ENCODE assay signal across 8 cellular contexts in the genomic region with DNA sequence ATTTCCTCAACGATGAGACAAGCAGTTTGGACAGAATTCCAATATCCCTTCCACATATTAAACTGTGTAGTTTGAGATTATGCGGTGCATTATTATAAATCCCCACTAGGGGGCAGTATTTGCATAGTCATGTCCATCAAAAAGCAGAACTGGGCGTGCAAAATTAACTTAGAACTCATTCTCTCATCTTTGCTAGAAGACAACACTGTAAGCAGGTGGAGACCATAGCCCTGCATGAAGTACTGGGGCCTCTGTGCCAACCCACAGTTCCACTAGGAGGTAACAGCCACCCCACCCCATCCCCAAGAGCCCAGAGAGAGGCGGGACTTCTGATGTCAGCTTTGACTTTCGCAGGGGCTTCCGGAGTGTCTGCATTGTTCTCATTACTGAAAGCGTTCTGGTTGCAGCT.
DNase-seq lines count a peak whose midpoint lies in the region; FAIRE-seq and TF ChIP-seq lines count a peak whose summit lies in the region.

No MANE protein-coding gene starts in this region.

- H3K27ac ChIP-seq in KMS-11 (no peak overlapping the region), mammary epithelial cell (ENCODE audit: insufficient read depth, low read depth, low read length) (no peak overlapping the region), kidney (ENCODE audit: low read depth in 2 of 2, low read length in 2 of 2) (no peak overlapping the region)

- H3K4me2 ChIP-seq in KMS-11 (no peak overlapping the region), mammary epithelial cell (ENCODE audit: insufficient read depth, low read depth, low read length) (no peak overlapping the region)

- 51% methylated on average over 7 of the region's 7 CpGs for WGBS in mammary epithelial cell (ENCODE audit: low coverage, missing lambda C conversion rate)

- H3K9ac ChIP-seq in KMS-11, result no peak overlapping the region
- H3K9ac ChIP-seq in mammary epithelial cell (ENCODE audit: insufficient read depth, low read length), result no peak overlapping the region
- H3K9ac ChIP-seq in kidney (ENCODE audit: low read length in 2 of 2), result no peak overlapping the region

- no peaks in the 10 kb centered on the region for H3K36me3 Mint-ChIP-seq in activated naive CD4-positive, alpha-beta T cell treated with anti-CD3 and anti-CD28 coated beads for 36 hours (ENCODE audit: low read depth)

- H3K36me3 ChIP-seq in KMS-11 (ENCODE audit: insufficient read depth) (no peaks in the 10 kb centered on the region), mammary epithelial cell (ENCODE audit: insufficient read depth, low read length) (no peaks in the 10 kb centered on the region), kidney (ENCODE audit: control insufficient read depth in 1 of 2, insufficient read depth in 2 of 2, low read length in 2 of 2) (no peaks in the 10 kb centered on the region)

- no peak overlapping the region for H3K27ac Mint-ChIP-seq in activated naive CD4-positive, alpha-beta T cell treated with anti-CD3 and anti-CD28 coated beads for 36 hours

- H3K4me3 ChIP-seq in KMS-11 (IDR thresholded peaks at IDR 0.05; ENCODE audit: insufficient read depth, low read depth, low read length) (no peak overlapping the region), mammary epithelial cell (replicated peaks in 1 of 3; ENCODE audit: insufficient read depth in 1 of 3, low read depth in 2 of 3, low read length in 3 of 3) (no peak overlapping the region), kidney (ENCODE audit: low read length in 2 of 2) (no peak overlapping the region)

- peaks cover 2% of the 10 kb centered on the region for H3K27me3 Mint-ChIP-seq in activated naive CD4-positive, alpha-beta T cell treated with anti-CD3 and anti-CD28 coated beads for 36 hours (ENCODE audit: low read depth)

- no peaks in the 10 kb centered on the region for H3K9me3 ChIP-seq in mammary epithelial cell (replicated peaks; ENCODE audit: insufficient read depth, low read length)
- H3K9me3 ChIP-seq in kidney (ENCODE audit: control insufficient read depth in 1 of 2, low read length in 2 of 2), result no peaks in the 10 kb centered on the region

- BruUV-seq in mammary epithelial cell (replicated peaks; lab: Mats Ljungman, UMichigan), result no TSS peak

- H3K79me2 ChIP-seq in KMS-11 (ENCODE audit: insufficient read depth, low read depth) (no peaks in the 10 kb centered on the region), mammary epithelial cell (ENCODE audit: insufficient read depth, low read length) (no peaks in the 10 kb centered on the region)

- H3K4me1 Mint-ChIP-seq in activated naive CD4-positive, alpha-beta T cell treated with anti-CD3 and anti-CD28 coated beads for 36 hours (ENCODE audit: low read depth), result no peaks in the 10 kb centered on the region

- H3K9me3 Mint-ChIP-seq in activated naive CD4-positive, alpha-beta T cell treated with anti-CD3 and anti-CD28 coated beads for 36 hours, result no peaks in the 10 kb centered on the region

- H4K20me1 ChIP-seq in KMS-11 (ENCODE audit: insufficient read depth) (no peaks in the 10 kb centered on the region), mammary epithelial cell (ENCODE audit: insufficient read depth, low read length) (no peaks in the 10 kb centered on the region)

- FAIRE-seq in kidney (lab: Jason Lieb, UNC), result peak; percentile 59

- intact Hi-C loops in activated naive CD4-positive, alpha-beta T cell treated with anti-CD3 and anti-CD28 coated beads for 36 hours (cut with micrococcal nuclease), result loop anchor here (1.0 to 10.0 kb wide), 3 partner anchors 206 to 567 kb away; no protein-coding TSS in a partner anchor
- intact Hi-C loops in mammary epithelial cell (cut with micrococcal nuclease) (loop anchor here (1.0 to 5.0 kb wide), 6 partner anchors 68 to 717 kb away; no protein-coding TSS in a partner anchor), kidney (cut with DNase I) (no loop called here)

- dilution Hi-C loops in mammary epithelial cell (cut with HindIII; ENCODE audit: low sequenced_read_pairs), result no loop called here

- DNase-seq in activated naive CD4-positive, alpha-beta T cell treated with anti-CD3 and anti-CD28 coated beads for 36 hours, result peak; percentile 8
- DNase-seq in activated naive CD4-positive, alpha-beta T cell (lab: John Stamatoyannopoulos, UW), result no peak
- DNase-seq in OCI-M2 (lab: John Stamatoyannopoulos, UW; ENCODE audit: unreplicated experiment), result peak; percentile 1
- peak; percentile 27 for DNase-seq in mammary epithelial cell
- no peak for DNase-seq in kidney
- peak; percentile 29 for DNase-seq in stromal cell of bone marrow (ENCODE audit: low read depth)
- no peak for DNase-seq in GF-D8 (lab: John Stamatoyannopoulos, UW)

- H3K27me3 ChIP-seq in KMS-11 (ENCODE audit: insufficient read depth, low read depth) (no peaks in the 10 kb centered on the region), mammary epithelial cell (ENCODE audit: insufficient read depth, low read length) (no peaks in the 10 kb centered on the region)

- in situ Hi-C loops in mammary epithelial cell (cut with MboI; ENCODE audit: low sequenced_read_pairs in 2 of 2), result no loop called here

- H2AFZ ChIP-seq in KMS-11 (ENCODE audit: low read depth) (no peak overlapping the region), mammary epithelial cell (ENCODE audit: low read depth, low read length) (no peak overlapping the region)

- TF ChIP-seq CTCF in KMS-11 (conservative IDR thresholded peaks at IDR 0.05; ENCODE audit: low read depth, low read length) (peak; percentile 94), mammary epithelial cell (conservative IDR thresholded peaks at IDR 0.05 in 1 of 2, IDR thresholded peaks at IDR 0.05 in 1 of 2; ENCODE audit: extremely low read depth in 1 of 2, insufficient read depth in 1 of 2, low read depth in 1 of 2, low read length in 2 of 2) (peak; percentile 63 to 78), kidney (IDR thresholded peaks at IDR 0.05; ENCODE audit: borderline replicate concordance, extremely low read depth, insufficient read depth) (peak; percentile 83)

- H3K4me3 Mint-ChIP-seq in activated naive CD4-positive, alpha-beta T cell treated with anti-CD3 and anti-CD28 coated beads for 36 hours, result no peak overlapping the region

- no peaks in the 10 kb centered on the region for H3K4me1 ChIP-seq in KMS-11 (ENCODE audit: low read depth, poor library complexity, severe bottlenecking)
- H3K4me1 ChIP-seq in mammary epithelial cell (ENCODE audit: insufficient read depth, low read length), result no peaks in the 10 kb centered on the region
- H3K4me1 ChIP-seq in kidney (ENCODE audit: control insufficient read depth in 1 of 2, insufficient read depth in 1 of 2, low read depth in 1 of 2, low read length in 2 of 2), result no peaks in the 10 kb centered on the region

- CTCF ChIA-PET in activated naive CD4-positive, alpha-beta T cell treated with anti-CD3 and anti-CD28 coated beads for 36 hours (lab: Charles Lee), result interaction anchor here (0.6 to 2.2 kb wide), 11 partner anchors 9 to 660 kb away, joined by 3 to 11 read pairs (median 3); no protein-coding TSS in a partner anchor
- CTCF ChIA-PET in mammary epithelial cell (lab: Charles Lee; ENCODE audit: low non-redundant PET), result no interaction called here

Comparison
In these comparisons a context has a peak if more than half of its experiments do, and no peak if none do; other contexts are left out.
1. DNase-seq: peak in activated naive CD4-positive, alpha-beta T cell treated with anti-CD3 and anti-CD28 coated beads for 36 hours (single experiment), OCI-M2 (single experiment), mammary epithelial cell (single experiment) and stromal cell of bone marrow (single experiment); none in activated naive CD4-positive, alpha-beta T cell (0 of 4), kidney (single experiment) and GF-D8 (single experiment).
2. Peak in every context shown above with its lines, with median percentiles within 50 percentile points of each other: CTCF ChIP-seq.